In genomic region chr10:129912161-129912917, GRCh38 we compare ENCODE assay signal across 27 cellular contexts. TPM values are rescaled to one million over a fixed set of nuclear protein-coding genes. Genes with fewer than 3 reads are reported as not detected.
A peak's percentile ranks its signal among the peaks of the same experiment; 100 is the strongest.
DNase-seq lines count a peak whose midpoint lies in the region; ATAC-seq and TF ChIP-seq lines count a peak whose summit lies in the region.
"Had no signal": no experiment of that assay in that cellular context is flagged by ENCODE, and none has a peak within 500 bp of the region (broad histone marks: within the 10 kb centered on the region; RNA-seq: fewer than 3 reads in every experiment).

No MANE protein-coding gene starts in this region.

- no peaks in the 10 kb centered on the region for H3F3A ChIP-seq in neural progenitor cell (ENCODE audit: low read depth)
- no peaks in the 10 kb centered on the region for H3F3A ChIP-seq in PC-9 (ENCODE audit: insufficient read depth, low read depth)

- no peaks in the 10 kb centered on the region for H3K9me2 ChIP-seq in PC-9 (ENCODE audit: insufficient read depth)

- intact Hi-C loops in PC-9 (cut with micrococcal nuclease; ENCODE audit: unreplicated experiment) = no loop called here

- H3K36me3 Mint-ChIP-seq in neural progenitor cell = no peaks in the 10 kb centered on the region
- no peaks in the 10 kb centered on the region for H3K36me3 Mint-ChIP-seq in activated T-cell treated with anti-CD3 and anti-CD28 coated beads, Interleukin-2, amount 50 U/mL, for 72 hours (ENCODE audit: insufficient read depth in 2 of 2)
- H3K36me3 Mint-ChIP-seq: naive B cell had no signal

- H3K27me3 ChIP-seq in adipocyte (replicated peaks; ENCODE audit: control insufficient read depth, insufficient read depth, low read length) (no peaks in the 10 kb centered on the region), neural progenitor cell (no peaks in the 10 kb centered on the region), PC-9 (ENCODE audit: insufficient read depth, low read depth) (peaks cover 66% of the 10 kb centered on the region)
- H3K27me3 ChIP-seq: gastrocnemius medialis had no signal

- H3K36me3 ChIP-seq in adipocyte (ENCODE audit: control insufficient read depth, insufficient read depth, low read length, severe bottlenecking) (no peaks in the 10 kb centered on the region), neural progenitor cell (no peaks in the 10 kb centered on the region), PC-9 (ENCODE audit: low read depth) (no peaks in the 10 kb centered on the region)
- H3K36me3 ChIP-seq: gastrocnemius medialis, thoracic aorta, WERI-Rb-1 had no signal

- BruUV-seq in PC-9 (replicated peaks; lab: Mats Ljungman, UMichigan) = no TSS peak

- DNase-seq in GM03348 (ENCODE audit: low spot score) (peak; percentile 52), adipocyte (ENCODE audit: low read depth) (peak; percentile 77), foreskin fibroblast (peak; percentile 56 to 81), neural progenitor cell (ENCODE audit: low spot score) (no peak), putamen (ENCODE audit: low spot score) (no peak), PC-9 (no peak)
- no peak for DNase-seq in activated T-cell treated with anti-CD3 and anti-CD28 coated beads, Interleukin-2, amount 50 U/mL, for 72 hours
- no peak for DNase-seq in activated CD4-positive, CD25-positive, alpha-beta regulatory T cell (lab: John Stamatoyannopoulos, UW)
- DNase-seq: activated CD4-positive, alpha-beta T cell treated with anti-CD3 and anti-CD28 coated beads, Interleukin-2, amount 50 U/mL, for 48 hours; activated gamma-delta T cell treated with Interleukin-2 at 50 U/mL for 16 hours; CD4-positive, alpha-beta T cell; DMS 273 treated with DMSO at 0.1 percent for 48 hours; gastrocnemius medialis; HCEC 1CT; kidney glomerular epithelial cell; naive B cell; NCI-H1436 treated with DMSO at 0.1 percent for 48 hours; NCI-H2171; NCI-H524; psoas muscle; stimulated activated CD4-positive, alpha-beta T cell treated with anti-CD3 and anti-CD28 coated beads, Interleukin-4, amount 100 ng/mL, for 1 hour; stimulated activated naive CD4-positive, alpha-beta T cell; WERI-Rb-1 had no signal

- no peak overlapping the region for H3K4me3 Mint-ChIP-seq in neural progenitor cell
- no peak overlapping the region for H3K4me3 Mint-ChIP-seq in activated T-cell treated with anti-CD3 and anti-CD28 coated beads, Interleukin-2, amount 50 U/mL, for 72 hours
- H3K4me3 Mint-ChIP-seq: CD4-positive, alpha-beta T cell; naive B cell; T-helper 2 cell treated with Interferon-gamma antibody and Interleukin-4, amounts not matched to agents 5 μg/mL and 100 μg/mL, for 36 hours had no signal

- ATAC-seq in activated T-cell treated with anti-CD3 and anti-CD28 coated beads, Interleukin-2, amount 50 U/mL, for 72 hours (replicated peaks in 1 of 2) = no peak
- ATAC-seq: gastrocnemius medialis, psoas muscle had no signal

- H3K9ac ChIP-seq in adipocyte (ENCODE audit: low read length) (peak overlapping the region; percentile 2), neural progenitor cell (no peak overlapping the region)

- H3K9me3 ChIP-seq in adipocyte (ENCODE audit: control insufficient read depth, low read length) (no peaks in the 10 kb centered on the region), neural progenitor cell (ENCODE audit: low read depth) (no peaks in the 10 kb centered on the region), PC-9 (ENCODE audit: insufficient read depth, low read depth) (no peaks in the 10 kb centered on the region)
- H3K9me3 ChIP-seq: gastrocnemius medialis, psoas muscle, thoracic aorta had no signal

- CTCF ChIA-PET in PC-9 (lab: Charles Lee) = no interaction called here

- peak overlapping the region; percentile 61 for H3K27ac Mint-ChIP-seq in neural progenitor cell
- no peak overlapping the region for H3K27ac Mint-ChIP-seq in activated T-cell treated with anti-CD3 and anti-CD28 coated beads, Interleukin-2, amount 50 U/mL, for 72 hours
- H3K27ac Mint-ChIP-seq: CD4-positive, alpha-beta T cell; naive B cell; T-helper 2 cell treated with Interferon-gamma antibody and Interleukin-4, amounts not matched to agents 5 μg/mL and 100 μg/mL, for 36 hours had no signal

- POLR2A ChIA-PET in PC-9 (lab: Charles Lee; ENCODE audit: unreplicated experiment) = no interaction called here

- H3K79me2 ChIP-seq in neural progenitor cell (ENCODE audit: low read depth) = no peaks in the 10 kb centered on the region
- no peaks in the 10 kb centered on the region for H3K79me2 ChIP-seq in PC-9 (ENCODE audit: low read depth)

- H3K4me2 ChIP-seq in neural progenitor cell (peak overlapping the region; percentile 3), PC-9 (no peak overlapping the region)
- H3K4me2 ChIP-seq: smooth muscle cell had no signal

- H4K20me1 ChIP-seq in neural progenitor cell (ENCODE audit: low read depth) (no peaks in the 10 kb centered on the region), PC-9 (ENCODE audit: insufficient read depth) (no peaks in the 10 kb centered on the region)

- TF ChIP-seq CTCF in foreskin fibroblast (IDR thresholded peaks at IDR 0.05; ENCODE audit: low read depth, low read length) (no peak), neural progenitor cell (IDR thresholded peaks at IDR 0.05) (no peak), PC-9 (conservative IDR thresholded peaks at IDR 0.05) (no peak)

- H3K4me1 ChIP-seq in adipocyte (ENCODE audit: control insufficient read depth, insufficient read depth, low read length) (peaks cover 15% of the 10 kb centered on the region), neural progenitor cell (peaks cover 14% of the 10 kb centered on the region), PC-9 (replicated peaks; ENCODE audit: insufficient read depth) (no peaks in the 10 kb centered on the region)

- no peaks in the 10 kb centered on the region for H3K27me3 Mint-ChIP-seq in neural progenitor cell (ENCODE audit: insufficient read depth, low read depth)
- H3K27me3 Mint-ChIP-seq in activated T-cell treated with anti-CD3 and anti-CD28 coated beads, Interleukin-2, amount 50 U/mL, for 72 hours (ENCODE audit: low read depth) = no peaks in the 10 kb centered on the region
- H3K27me3 Mint-ChIP-seq: CD4-positive, alpha-beta T cell had no signal

- H3K4me1 Mint-ChIP-seq in neural progenitor cell = peaks cover 26% of the 10 kb centered on the region
- H3K4me1 Mint-ChIP-seq in activated T-cell treated with anti-CD3 and anti-CD28 coated beads, Interleukin-2, amount 50 U/mL, for 72 hours (ENCODE audit: low read depth) = no peaks in the 10 kb centered on the region
- H3K4me1 Mint-ChIP-seq: naive B cell had no signal

- H3K4me3 ChIP-seq in adipocyte (ENCODE audit: low read length) = no peak overlapping the region
- no peak overlapping the region for H3K4me3 ChIP-seq in foreskin fibroblast (ENCODE audit: low read depth in 1 of 2, low read length in 2 of 2)
- H3K4me3 ChIP-seq in neural progenitor cell = no peak overlapping the region
- no peak overlapping the region for H3K4me3 ChIP-seq in PC-9
- H3K4me3 ChIP-seq: gastrocnemius medialis, psoas muscle, smooth muscle cell, thoracic aorta had no signal

- no peaks in the 10 kb centered on the region for H3K9me3 Mint-ChIP-seq in neural progenitor cell
- H3K9me3 Mint-ChIP-seq in activated T-cell treated with anti-CD3 and anti-CD28 coated beads, Interleukin-2, amount 50 U/mL, for 72 hours = no peaks in the 10 kb centered on the region
- H3K9me3 Mint-ChIP-seq: CD4-positive, alpha-beta T cell; naive B cell; T-helper 2 cell treated with Interferon-gamma antibody and Interleukin-4, amounts not matched to agents 5 μg/mL and 100 μg/mL, for 36 hours had no signal

- H3K27ac ChIP-seq in neural progenitor cell = no peak overlapping the region
- no peak overlapping the region for H3K27ac ChIP-seq in PC-9
- H3K27ac ChIP-seq: gastrocnemius medialis, psoas muscle, thoracic aorta, WERI-Rb-1 had no signal

- H2AFZ ChIP-seq in neural progenitor cell (replicated peaks) (peak overlapping the region; percentile 96), PC-9 (no peak overlapping the region)

RNA-seq across cellular contexts. Expression of gene EBF3, which starts 51.7 kb away (rescaled TPM):
- total RNA-seq in neural progenitor cell (ENCODE audit: low replicate concordance) (0.15 and 0.40 TPM in 2 replicates), PC-9 (2021) (not detected in 2 replicates)
- total RNA-seq in activated T-cell treated with anti-CD3 and anti-CD28 coated beads, Interleukin-2, amount 50 U/mL, for 72 hours = not detected
- total RNA-seq: CD4-positive, alpha-beta T cell; MCF 10A; smooth muscle cell had no signal

Comparison
In these comparisons a context has a peak if more than half of its experiments do, and no peak if none do; other contexts are left out.
1. DNase-seq: peak in GM03348 (single experiment), adipocyte (single experiment) and foreskin fibroblast (2 of 2); none in neural progenitor cell (single experiment), activated T-cell treated with anti-CD3 and anti-CD28 coated beads, Interleukin-2, amount 50 U/mL, for 72 hours (0 of 2), putamen (single experiment), PC-9 (0 of 2) and activated CD4-positive, CD25-positive, alpha-beta regulatory T cell (0 of 4).